Comparison of ENCODE assay signal across 15 cellular contexts in genomic region chr1:56436912-56437403, GRCh38.
A peak's percentile ranks its signal among the peaks of the same experiment; 100 is the strongest.
DNase-seq lines count a peak whose midpoint lies in the region; TF ChIP-seq lines count a peak whose summit lies in the region.
"Had no signal": no experiment of that assay in that cellular context is flagged by ENCODE, and none has a peak within 500 bp of the region (broad histone marks: within the 10 kb centered on the region; RNA-seq: fewer than 3 reads in every experiment).

No MANE protein-coding gene starts in this region.

- H3K4me1 Mint-ChIP-seq in H9, result peaks cover 68 to 72% of the 10 kb centered on the region in 2 experiments

- H3K79me1 ChIP-seq in H9 (ENCODE audit: insufficient read depth, low read depth, low read length, poor library complexity, severe bottlenecking), result no peaks in the 10 kb centered on the region

- H3K56ac ChIP-seq in H9 (ENCODE audit: insufficient read length, low read depth, low read length), result no peak overlapping the region

- H2BK120ac ChIP-seq in H9 (ENCODE audit: low read depth, low read length, poor library complexity, severe bottlenecking), result no peak overlapping the region

- no peaks in the 10 kb centered on the region for H4K20me1 ChIP-seq in H9 (ENCODE audit: control insufficient read depth, insufficient read depth, insufficient read length)

- peak; percentile 84 for DNase-seq in H9
- peak; percentile 73 for DNase-seq in iPS-NIHi7 (ENCODE audit: extremely low spot score)
- DNase-seq in pons (ENCODE audit: low spot score), result peak; percentile 95
- DNase-seq in NOMO-1 treated with dmso at 0.1 percent for 144 hours (lab: John Stamatoyannopoulos, UW; ENCODE audit: unreplicated experiment), result no peak
- no peak for DNase-seq in COLO829 (ENCODE audit: low spot score)
- no peak for DNase-seq in T-helper 1 cell
- DNase-seq in activated CD8-positive, alpha-beta memory T cell treated with anti-CD3 and anti-CD28 coated beads for 24 hours, result no peak
- DNase-seq: activated naive CD4-positive, alpha-beta T cell; brain microvascular endothelial cell; effector CD4-positive, alpha-beta T cell; NCI-H2029; right cardiac atrium; stimulated activated CD4-positive, alpha-beta T cell treated with anti-CD3 and anti-CD28 coated beads, Interleukin-2, amount 100 ng/mL, for 24 hours had no signal

- H3K27ac ChIP-seq in H9 (ENCODE audit: insufficient read length, low read depth, low read length), result no peak overlapping the region
- peak overlapping the region; percentile 96 for H3K27ac ChIP-seq in cingulate gyrus (ENCODE audit: low read depth, low read length)
- H3K27ac ChIP-seq: brain microvascular endothelial cell, VCaP had no signal

- no peak overlapping the region for H4K91ac ChIP-seq in H9 (ENCODE audit: insufficient read length, low read depth, low read length)

- peak overlapping the region; percentile 9 for H3K4me2 ChIP-seq in H9 (ENCODE audit: insufficient read depth, insufficient read length, low read length)

- H4K5ac ChIP-seq in H9 (ENCODE audit: insufficient read length, low read depth, low read length), result no peak overlapping the region

- H2BK5ac ChIP-seq in H9 (ENCODE audit: insufficient read length, low read length), result no peak overlapping the region

- no peak overlapping the region for H3T11ph ChIP-seq in H9 (ENCODE audit: low read length)

- H3K9me3 ChIP-seq in H9 (ENCODE audit: control insufficient read depth, low read depth, low read length), result no peaks in the 10 kb centered on the region

- no peaks in the 10 kb centered on the region; a peak in 1 of 5 replicates for H3K9me3 Mint-ChIP-seq in H9

- H2BK20ac ChIP-seq in H9 (ENCODE audit: low read depth, low read length, poor library complexity, severe bottlenecking), result no peak overlapping the region

- peak overlapping the region; percentile 1 to 64; a peak in 3 of 5 replicates for H3K4me3 Mint-ChIP-seq in H9

- H4K8ac ChIP-seq in H9 (replicated peaks; ENCODE audit: insufficient read length, low read depth, low read length), result no peak overlapping the region

- H3K4ac ChIP-seq in H9 (ENCODE audit: low read depth, low read length), result no peak overlapping the region

- no peak overlapping the region for H2AFZ ChIP-seq in H9 (ENCODE audit: low read length)

- WGBS in H9 (ENCODE audit: extremely low coverage, insufficient read length, low lambda C conversion rate), result no CpG with 5 or more reads among the region's 8 CpGs

- peaks cover 9% of the 10 kb centered on the region; the same call in 1 of the 2 replicates for H3K27me3 ChIP-seq in H9 (ENCODE audit: insufficient read depth, low read length)
- H3K27me3 ChIP-seq: brain microvascular endothelial cell had no signal

- H3K27ac Mint-ChIP-seq in H9, result peak overlapping the region in 2 of 3 experiments; percentile 52 to 70; a peak in 3 of 7 replicates

- H3K79me2 ChIP-seq in H9 (ENCODE audit: insufficient read depth, low read length), result no peaks in the 10 kb centered on the region

- no peak overlapping the region for H2AK5ac ChIP-seq in H9 (ENCODE audit: insufficient read length, low read length)

- TF ChIP-seq CTCF in H9 (conservative IDR thresholded peaks at IDR 0.05), result no peak

- no peak overlapping the region for H2BK12ac ChIP-seq in H9 (ENCODE audit: insufficient read length, low read depth, low read length)

- H3K23ac ChIP-seq in H9 (ENCODE audit: insufficient read length, low read depth, low read length), result no peak overlapping the region

- H3K18ac ChIP-seq in H9 (ENCODE audit: insufficient read length, low read depth, low read length), result no peak overlapping the region

- no peak overlapping the region for H3K9ac ChIP-seq in H9 (ENCODE audit: extremely low read depth, insufficient read length, low read length)

- H3K23me2 ChIP-seq in H9 (ENCODE audit: insufficient read length, low read depth, low read length, poor library complexity, severe bottlenecking), result peaks cover 3% of the 10 kb centered on the region

- H3K27me3 Mint-ChIP-seq in H9 (ENCODE audit: low read depth), result peaks cover 81% of the 10 kb centered on the region

- H3K14ac ChIP-seq in H9 (ENCODE audit: insufficient read depth, low read length), result no peak overlapping the region

- H2BK15ac ChIP-seq in H9 (ENCODE audit: low read depth, low read length), result no peak overlapping the region

- H3K4me1 ChIP-seq in H9 (ENCODE audit: insufficient read depth, low read length), result peaks cover 15% of the 10 kb centered on the region; the same call in 1 of the 2 replicates

- no peaks in the 10 kb centered on the region; a peak in 1 of 7 replicates for H3K36me3 Mint-ChIP-seq in H9 (ENCODE audit: insufficient read depth in 1 of 3, low read depth in 3 of 3)

Comparison
In these comparisons a context has a peak if more than half of its experiments do, and no peak if none do; other contexts are left out.
1. DNase-seq: peak in H9 (single experiment), iPS-NIHi7 (single experiment) and pons (single experiment); none in NOMO-1 treated with dmso at 0.1 percent for 144 hours (single experiment), COLO829 (single experiment), T-helper 1 cell (0 of 5) and activated CD8-positive, alpha-beta memory T cell treated with anti-CD3 and anti-CD28 coated beads for 24 hours (single experiment).